15 cellular contexts compared by ENCODE assay signal in genomic region chr3:185658943-185659342, GRCh38.
DNase-seq lines count a peak whose midpoint lies in the region; ATAC-seq and TF ChIP-seq lines count a peak whose summit lies in the region.
"Had no signal": no experiment of that assay in that cellular context is flagged by ENCODE, and none has a peak within 500 bp of the region (broad histone marks: within the 10 kb centered on the region; RNA-seq: fewer than 3 reads in every experiment).

No MANE protein-coding gene starts in this region.

- H3K9me3 Mint-ChIP-seq in HFFc6 (no peaks in the 10 kb centered on the region), MCF 10A (ENCODE audit: unreplicated experiment) (no peaks in the 10 kb centered on the region)
- H3K9me3 Mint-ChIP-seq: activated CD4-positive, alpha-beta T cell treated with anti-CD3 and anti-CD28 coated beads, Interleukin-2, amount 10 ng/mL, durations not matched to agents 7 days and 5 days; activated T-helper 17 cell treated with anti-CD3 and anti-CD28 coated beads, Interleukin-2, amount 50 U/mL, for 72 hours; mesothelial cell of epicardium had no signal

- peaks cover 38% of the 10 kb centered on the region for H3K36me3 Mint-ChIP-seq in HFFc6 (ENCODE audit: low read depth)
- H3K36me3 Mint-ChIP-seq in MCF 10A (ENCODE audit: insufficient read depth, unreplicated experiment) = peaks cover 87% of the 10 kb centered on the region

- intact Hi-C loops in MCF 10A (cut with micrococcal nuclease) = loop anchor here (5.0 kb wide), 2 partner anchors 163 to 278 kb away; partner anchors contain the start of gene TRA2B

- H3K4me1 Mint-ChIP-seq in HFFc6 (ENCODE audit: low read depth) = peaks cover 66% of the 10 kb centered on the region
- peaks cover 53% of the 10 kb centered on the region for H3K4me1 Mint-ChIP-seq in MCF 10A (ENCODE audit: insufficient read depth, unreplicated experiment)
- H3K4me1 Mint-ChIP-seq: activated T-helper 17 cell treated with anti-CD3 and anti-CD28 coated beads, Interleukin-2, amount 50 U/mL, for 72 hours; mesothelial cell of epicardium had no signal

- WGBS in suprapubic skin = 69% methylated on average over 1 of the region's 1 CpG

- TF ChIP-seq EP300 in suprapubic skin (IDR thresholded peaks at IDR 0.05) = no peak

- H3K4me1 ChIP-seq in suprapubic skin = peaks cover 48% of the 10 kb centered on the region

- H3K27ac Mint-ChIP-seq in HFFc6 (peak overlapping the region; percentile 95), MCF 10A (ENCODE audit: low read depth, unreplicated experiment) (peak overlapping the region; percentile 86)
- H3K27ac Mint-ChIP-seq: activated CD4-positive, alpha-beta T cell treated with anti-CD3 and anti-CD28 coated beads, Interleukin-2, amount 10 ng/mL, durations not matched to agents 7 days and 5 days; activated T-helper 17 cell treated with anti-CD3 and anti-CD28 coated beads, Interleukin-2, amount 50 U/mL, for 72 hours; mesothelial cell of epicardium had no signal

- CTCF ChIA-PET in MCF 10A (lab: Yijun Ruan, JAX) = interaction anchor here (0.5 to 4.6 kb wide), 16 partner anchors 9 to 959 kb away, joined by 3 to 94 read pairs (median 6); no protein-coding TSS in a partner anchor

- BruUV-seq in MCF 10A (replicated peaks; lab: Mats Ljungman, UMichigan) = TSS peak; percentile 40

- DNase-seq in HFFc6 = no peak
- DNase-seq in MCF 10A (ENCODE audit: unreplicated experiment) = no peak
- DNase-seq in kidney tubule cell (ENCODE audit: low spot score) = peak; percentile 72
- DNase-seq in suprapubic skin (ENCODE audit: low spot score in 2 of 2) = no peak
- DNase-seq in NCI-H2196 (lab: John Stamatoyannopoulos, UW; ENCODE audit: unreplicated experiment) = no peak
- DNase-seq in germinal center (ENCODE audit: low spot score) = no peak
- no peak for DNase-seq in stimulated activated CD4-positive, alpha-beta T cell treated with anti-CD3 and anti-CD28 coated beads, Interleukin-4, amount 100 ng/mL, for 24 hours
- DNase-seq: activated CD4-positive, alpha-beta T cell treated with anti-CD3 and anti-CD28 coated beads, Interleukin-2, amount 10 ng/mL, durations not matched to agents 7 days and 5 days; NCI-H1105 treated with DMSO at 0.1 percent for 48 hours; NCI-H510A treated with DMSO at 0.1 percent for 48 hours had no signal

- ATAC-seq in GM18502 (IDR thresholded peaks at IDR 0.05; ENCODE audit: poor library complexity, unreplicated experiment) = no peak

- H3K27me3 ChIP-seq in suprapubic skin = no peaks in the 10 kb centered on the region
- H3K27me3 ChIP-seq: BLaER1 had no signal

- no peak overlapping the region for H3K4me3 ChIP-seq in suprapubic skin
- H3K4me3 ChIP-seq: BLaER1 had no signal

- peak overlapping the region; percentile 75 for H3K4me3 Mint-ChIP-seq in HFFc6
- H3K4me3 Mint-ChIP-seq in MCF 10A (ENCODE audit: unreplicated experiment) = peak overlapping the region; percentile 13
- H3K4me3 Mint-ChIP-seq: activated CD4-positive, alpha-beta T cell treated with anti-CD3 and anti-CD28 coated beads, Interleukin-2, amount 10 ng/mL, durations not matched to agents 7 days and 5 days; activated T-helper 17 cell treated with anti-CD3 and anti-CD28 coated beads, Interleukin-2, amount 50 U/mL, for 72 hours; brain; mesothelial cell of epicardium had no signal

- TF ChIP-seq POLR2A in suprapubic skin (IDR thresholded peaks at IDR 0.05) = no peak

- peaks cover 14% of the 10 kb centered on the region for H3K27me3 Mint-ChIP-seq in HFFc6 (ENCODE audit: insufficient read depth)
- no peaks in the 10 kb centered on the region for H3K27me3 Mint-ChIP-seq in MCF 10A (ENCODE audit: insufficient read depth, unreplicated experiment)

- peak overlapping the region; percentile 66 for H3K27ac ChIP-seq in suprapubic skin
- H3K27ac ChIP-seq: BLaER1 had no signal

- POLR2A ChIA-PET in MCF 10A (lab: Yijun Ruan, JAX) = interaction anchor here (0.6 to 6.5 kb wide), 34 partner anchors 10 to 1148 kb away, joined by 3 to 75 read pairs (median 4); partner anchors contain the start of genes IGF2BP2, SENP2 and TRA2B

- no peak; the same call in 1 of the 2 replicates for TF ChIP-seq CTCF in HFFc6 (IDR thresholded peaks at IDR 0.05)
- TF ChIP-seq CTCF in MCF 10A (IDR thresholded peaks at IDR 0.05; ENCODE audit: unreplicated experiment) = no peak
- no peak for TF ChIP-seq CTCF in suprapubic skin (IDR thresholded peaks at IDR 0.05)

- H3K9me3 ChIP-seq in suprapubic skin = no peaks in the 10 kb centered on the region
- H3K9me3 ChIP-seq: BLaER1 had no signal

- H3K36me3 ChIP-seq in suprapubic skin = no peaks in the 10 kb centered on the region
- H3K36me3 ChIP-seq: BLaER1 had no signal
